Comparison of ENCODE assay signal across 8 cellular contexts in genomic region chr6:35728663-35729348, GRCh38. TPM values are rescaled to one million over a fixed set of nuclear protein-coding genes. Genes with fewer than 3 reads are reported as not detected.
DNase-seq lines count a peak whose midpoint lies in the region; ATAC-seq and TF ChIP-seq lines count a peak whose summit lies in the region.

No MANE protein-coding gene starts in this region.

- TF ChIP-seq CTCF in Loucy (conservative IDR thresholded peaks at IDR 0.05; ENCODE audit: low read length), result peak; percentile 56

- ATAC-seq in activated naive CD8-positive, alpha-beta T cell treated with anti-CD3 and anti-CD28 coated beads, Interleukin-2, amount 50 U/mL, for 24 hours, result no peak
- no peak for ATAC-seq in stimulated activated naive CD8-positive, alpha-beta T cell treated with anti-CD3 and anti-CD28 coated beads, Interleukin-15, Interleukin-2, amounts not matched to agents 100 U/mL and 50 U/mL, for 24 hours

- H4K20me1 ChIP-seq in BLaER1 treated with 17β-estradiol and CSF1 and Interleukin-3, amounts not matched to agents 10 nM and 100 nM, result no peaks in the 10 kb centered on the region; a peak in 1 of 22 replicates
- no peaks in the 10 kb centered on the region for H4K20me1 ChIP-seq in Loucy (ENCODE audit: insufficient read depth, low read length, poor library complexity, severe bottlenecking)

- peak overlapping the region; percentile 31 to 94 (median 86); a peak in 21 of 22 replicates for H3K9ac ChIP-seq in BLaER1 treated with 17β-estradiol and CSF1 and Interleukin-3, amounts not matched to agents 10 nM and 100 nM
- H3K9ac ChIP-seq in Loucy (ENCODE audit: low read depth, low read length, poor library complexity, severe bottlenecking), result peak overlapping the region; percentile 85

- H3K9me2 ChIP-seq in Loucy (replicated peaks; ENCODE audit: low read depth, low read length), result no peaks in the 10 kb centered on the region

- no peaks in the 10 kb centered on the region for H3K36me3 ChIP-seq in BLaER1 treated with 17β-estradiol and CSF1 and Interleukin-3, amounts not matched to agents 10 nM and 100 nM
- no peaks in the 10 kb centered on the region for H3K36me3 ChIP-seq in Loucy (ENCODE audit: insufficient read depth, low read length)

- peak overlapping the region; percentile 91 to 100 (median 93) for H3K4me2 ChIP-seq in BLaER1 treated with 17β-estradiol and CSF1 and Interleukin-3, amounts not matched to agents 10 nM and 100 nM
- peak overlapping the region; percentile 90 for H3K4me2 ChIP-seq in Loucy (ENCODE audit: low read depth, low read length, poor library complexity, severe bottlenecking)

- peaks cover 85 to 91% (median 89%) of the 10 kb centered on the region in 10 experiments for H3K4me1 ChIP-seq in BLaER1 treated with 17β-estradiol and CSF1 and Interleukin-3, amounts not matched to agents 10 nM and 100 nM
- peaks cover 84% of the 10 kb centered on the region for H3K4me1 ChIP-seq in Loucy (ENCODE audit: insufficient read depth, low read length, poor library complexity, severe bottlenecking)

- peak overlapping the region; percentile 68 for H3K4me3 Mint-ChIP-seq in activated naive CD8-positive, alpha-beta T cell treated with anti-CD3 and anti-CD28 coated beads, Interleukin-2, amount 50 U/mL, for 24 hours

- peaks cover 14% of the 10 kb centered on the region; the same call in 1 of the 2 replicates for H3F3A ChIP-seq in Loucy (ENCODE audit: low read depth)

- H3K9me3 ChIP-seq in BLaER1 treated with 17β-estradiol and CSF1 and Interleukin-3, amounts not matched to agents 10 nM and 100 nM (replicated peaks in 1 of 11), result no peaks in the 10 kb centered on the region
- H3K9me3 ChIP-seq in Loucy (ENCODE audit: insufficient read depth, low read depth, low read length) (no peaks in the 10 kb centered on the region), iPS-18c (ENCODE audit: control insufficient read depth, insufficient read depth, low read length) (no peaks in the 10 kb centered on the region)

- H3K4me1 Mint-ChIP-seq in activated naive CD8-positive, alpha-beta T cell treated with anti-CD3 and anti-CD28 coated beads, Interleukin-2, amount 50 U/mL, for 24 hours, result peaks cover 88% of the 10 kb centered on the region

- H3K27me3 ChIP-seq in BLaER1 treated with 17β-estradiol and CSF1 and Interleukin-3, amounts not matched to agents 10 nM and 100 nM, result no peaks in the 10 kb centered on the region
- H3K27me3 ChIP-seq in Loucy (ENCODE audit: insufficient read depth, low read length, poor library complexity, severe bottlenecking), result no peaks in the 10 kb centered on the region

- no peaks in the 10 kb centered on the region for H3K9me3 Mint-ChIP-seq in activated naive CD8-positive, alpha-beta T cell treated with anti-CD3 and anti-CD28 coated beads, Interleukin-2, amount 50 U/mL, for 24 hours

- peaks cover 29% of the 10 kb centered on the region; the same call in 1 of the 2 replicates for H3K79me2 ChIP-seq in Loucy (ENCODE audit: insufficient read depth, low read length)

- peaks cover 2% of the 10 kb centered on the region for H3K27me3 Mint-ChIP-seq in activated naive CD8-positive, alpha-beta T cell treated with anti-CD3 and anti-CD28 coated beads, Interleukin-2, amount 50 U/mL, for 24 hours

- H3K27ac Mint-ChIP-seq in activated naive CD8-positive, alpha-beta T cell treated with anti-CD3 and anti-CD28 coated beads, Interleukin-2, amount 50 U/mL, for 24 hours, result peak overlapping the region; percentile 88

- H3K27ac ChIP-seq in BLaER1 treated with 17β-estradiol and CSF1 and Interleukin-3, amounts not matched to agents 10 nM and 100 nM, result peak overlapping the region in 10 of 11 experiments; percentile 51 to 98 (median 95); a peak in 20 of 22 replicates

- H2AFZ ChIP-seq in Loucy (ENCODE audit: low read length), result no peak overlapping the region

- DNase-seq in activated naive CD8-positive, alpha-beta T cell treated with anti-CD3 and anti-CD28 coated beads, Interleukin-2, amount 50 U/mL, for 24 hours, result peak; percentile 42
- peak; percentile 48 for DNase-seq in stimulated activated naive CD8-positive, alpha-beta T cell treated with anti-CD3 and anti-CD28 coated beads, Interleukin-15, Interleukin-2, amounts not matched to agents 100 U/mL and 50 U/mL, for 24 hours
- no peak for DNase-seq in LoVo (ENCODE audit: low spot score)
- no peak for DNase-seq in mucosa of gallbladder (ENCODE audit: low spot score)
- DNase-seq in GM03348 (ENCODE audit: low spot score), result no peak

- no peaks in the 10 kb centered on the region for H3K36me3 Mint-ChIP-seq in activated naive CD8-positive, alpha-beta T cell treated with anti-CD3 and anti-CD28 coated beads, Interleukin-2, amount 50 U/mL, for 24 hours (ENCODE audit: low read depth)

- H3K4me3 ChIP-seq in BLaER1 treated with 17β-estradiol and CSF1 and Interleukin-3, amounts not matched to agents 10 nM and 100 nM, result peak overlapping the region; percentile 26 to 58 (median 52); a peak in 14 of 20 replicates
- H3K4me3 ChIP-seq in Loucy (ENCODE audit: low read length, poor library complexity, severe bottlenecking), result peak overlapping the region; percentile 74
- peak overlapping the region; percentile 81 for H3K4me3 ChIP-seq in iPS-18c (ENCODE audit: insufficient read depth, low read depth, low read length)

RNA-seq across cellular contexts. Expression of gene ARMC12, which starts 8.0 kb away (rescaled TPM):
- 1.1 TPM for total RNA-seq in mucosa of gallbladder

RNA-seq across cellular contexts. Expression of gene FKBP5, which starts 40.1 kb away (rescaled TPM):
- 174 TPM for total RNA-seq in mucosa of gallbladder

RNA-seq across cellular contexts. Expression of gene CLPSL2, which starts 47.6 kb away (rescaled TPM):
- total RNA-seq in mucosa of gallbladder, result not detected

RNA-seq across cellular contexts. Expression of gene CLPSL1, which starts 52.0 kb away (rescaled TPM):
- 0.49 TPM for total RNA-seq in mucosa of gallbladder

Comparison
In these comparisons a context has a peak if more than half of its experiments do, and no peak if none do; other contexts are left out.
1. DNase-seq: peak in activated naive CD8-positive, alpha-beta T cell treated with anti-CD3 and anti-CD28 coated beads, Interleukin-2, amount 50 U/mL, for 24 hours (single experiment) and stimulated activated naive CD8-positive, alpha-beta T cell treated with anti-CD3 and anti-CD28 coated beads, Interleukin-15, Interleukin-2, amounts not matched to agents 100 U/mL and 50 U/mL, for 24 hours (single experiment); none in LoVo (single experiment), mucosa of gallbladder (single experiment) and GM03348 (single experiment).
2. Peak in every context shown above with its lines, with median percentiles within 50 percentile points of each other: H3K4me3 ChIP-seq.